Comparison of ENCODE assay signal across 8 cellular contexts in the genomic region with DNA sequence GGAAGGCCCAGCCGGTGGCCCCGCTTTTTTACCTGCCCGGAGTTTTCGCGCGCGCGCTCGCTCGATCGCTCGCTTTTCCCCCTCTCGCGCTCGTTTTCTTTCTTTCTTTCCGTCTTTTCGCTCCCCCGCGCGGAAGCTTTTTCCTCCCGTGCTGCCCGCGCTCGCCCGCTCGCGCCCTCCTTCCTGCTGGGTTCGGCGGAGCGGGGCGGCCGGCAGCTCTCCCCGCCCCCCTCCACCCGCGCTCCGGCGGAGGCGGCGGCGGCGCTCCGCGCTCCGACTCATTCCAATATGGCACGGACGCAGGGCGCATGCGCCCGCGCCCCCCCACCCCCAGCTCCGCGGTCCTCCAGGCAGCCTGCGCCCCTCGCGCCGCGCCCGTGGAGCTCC. TPM values are rescaled to one million over a fixed set of nuclear protein-coding genes. Genes with fewer than 3 reads are reported as not detected.
A peak's percentile ranks its signal among the peaks of the same experiment; 100 is the strongest.
DNase-seq lines count a peak whose midpoint lies in the region; ATAC-seq and TF ChIP-seq lines count a peak whose summit lies in the region.

A gene with protein sequence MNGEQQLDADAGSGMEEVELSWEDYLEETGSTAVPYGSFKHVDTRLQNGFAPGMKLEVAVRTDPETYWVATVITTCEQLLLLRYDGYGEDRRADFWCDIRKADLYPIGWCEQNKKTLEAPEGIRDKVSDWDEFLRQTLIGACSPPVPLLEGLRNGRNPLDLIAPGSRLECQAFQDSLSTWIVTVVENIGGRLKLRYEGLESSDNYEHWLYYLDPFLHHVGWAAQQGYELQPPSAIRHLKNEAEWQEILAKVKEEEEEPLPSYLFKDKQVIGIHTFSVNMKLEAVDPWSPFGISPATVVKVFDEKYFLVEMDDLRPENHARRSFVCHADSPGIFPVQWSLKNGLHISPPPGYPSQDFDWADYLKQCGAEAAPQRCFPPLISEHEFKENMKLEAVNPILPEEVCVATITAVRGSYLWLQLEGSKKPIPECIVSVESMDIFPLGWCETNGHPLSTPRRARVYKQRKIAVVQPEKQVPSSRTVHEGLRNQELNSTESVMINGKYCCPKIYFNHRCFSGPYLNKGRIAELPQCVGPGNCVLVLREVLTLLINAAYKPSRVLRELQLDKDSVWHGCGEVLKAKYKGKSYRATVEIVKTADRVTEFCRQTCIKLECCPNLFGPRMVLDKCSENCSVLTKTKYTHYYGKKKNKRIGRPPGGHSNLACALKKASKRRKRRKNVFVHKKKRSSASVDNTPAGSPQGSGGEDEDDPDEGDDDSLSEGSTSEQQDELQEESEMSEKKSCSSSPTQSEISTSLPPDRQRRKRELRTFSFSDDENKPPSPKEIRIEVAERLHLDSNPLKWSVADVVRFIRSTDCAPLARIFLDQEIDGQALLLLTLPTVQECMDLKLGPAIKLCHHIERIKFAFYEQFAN (minus strand): TSS at position 290 of the 387 bp plus-strand sequence. CDS start 76,945 bp downstream, outside the sequence.

- peak within 1 kb of the TSS; percentile 75 for H3K27ac ChIP-seq in CD4-positive, alpha-beta memory T cell (ENCODE audit: low read depth, low read length)
- peak within 1 kb of the TSS; percentile 95 for H3K27ac ChIP-seq in left ventricle myocardium inferior (replicated peaks)
- H3K27ac ChIP-seq in upper lobe of right lung: peak within 1 kb of the TSS; percentile 87

- no peaks in the 10 kb centered on the region for H3K36me3 ChIP-seq in CD4-positive, alpha-beta memory T cell (ENCODE audit: insufficient read depth, low read length)
- H3K36me3 ChIP-seq in left ventricle myocardium inferior (no peaks in the 10 kb centered on the region), upper lobe of right lung (no peaks in the 10 kb centered on the region)

- POLR2A ChIA-PET in CD4-positive, alpha-beta memory T cell (lab: Charles Lee; ENCODE audit: partially characterized antibody): interaction anchor here (0.6 to 6.7 kb wide), 30 partner anchors 9 to 510 kb away, joined by 3 to 143 read pairs (median 4); a partner anchor contains a TSS

- ATAC-seq in GM19372 (IDR thresholded peaks at IDR 0.05; ENCODE audit: low read depth, unreplicated experiment) (peak; percentile 49), HG03565 (IDR thresholded peaks at IDR 0.05; ENCODE audit: unreplicated experiment) (peak; percentile 29), upper lobe of right lung (peak; percentile 85)
- ATAC-seq in activated naive CD8-positive, alpha-beta T cell treated with anti-CD3 and anti-CD28 coated beads, Interleukin-2, amount 50 U/mL, for 24 hours: peak; percentile 37

- H3K9me3 Mint-ChIP-seq in CD4-positive, alpha-beta memory T cell: peaks cover 0 to 4% (median 0%) of the 10 kb centered on the region in 8 donors
- H3K9me3 Mint-ChIP-seq in activated naive CD8-positive, alpha-beta T cell treated with anti-CD3 and anti-CD28 coated beads, Interleukin-2, amount 50 U/mL, for 24 hours: no peaks in the 10 kb centered on the region
- no peaks in the 10 kb centered on the region for H3K9me3 Mint-ChIP-seq in progenitor cell of endocrine pancreas (ENCODE audit: low read depth)

- H3K9me3 ChIP-seq in CD4-positive, alpha-beta memory T cell (ENCODE audit: control insufficient read depth in 1 of 2, low read length in 2 of 2): no peaks in the 10 kb centered on the region
- no peaks in the 10 kb centered on the region for H3K9me3 ChIP-seq in left ventricle myocardium inferior (replicated peaks)
- H3K9me3 ChIP-seq in upper lobe of right lung: no peaks in the 10 kb centered on the region

- peaks cover 45% of the 10 kb centered on the region for H3K4me1 ChIP-seq in CD4-positive, alpha-beta memory T cell (ENCODE audit: insufficient read depth, low read length)
- H3K4me1 ChIP-seq in left ventricle myocardium inferior: peaks cover 43% of the 10 kb centered on the region
- H3K4me1 ChIP-seq in upper lobe of right lung: peaks cover 9% of the 10 kb centered on the region

- DNase-seq in CD4-positive, alpha-beta memory T cell: peak; percentile 71 to 80 (median 73)
- DNase-seq in SKM-1 (lab: John Stamatoyannopoulos, UW; ENCODE audit: unreplicated experiment) (peak; percentile 13), left ventricle myocardium inferior (peak; percentile 70), progenitor cell of endocrine pancreas (ENCODE audit: low spot score, unreplicated experiment) (peak; percentile 57), upper lobe of right lung (peak; percentile 90)
- DNase-seq in activated naive CD8-positive, alpha-beta T cell treated with anti-CD3 and anti-CD28 coated beads, Interleukin-2, amount 50 U/mL, for 24 hours: peak; percentile 80

- TF ChIP-seq CTCF in left ventricle myocardium inferior (IDR thresholded peaks at IDR 0.05; ENCODE audit: borderline replicate concordance) (no peak), progenitor cell of endocrine pancreas (IDR thresholded peaks at IDR 0.05; ENCODE audit: unreplicated experiment) (no peak), upper lobe of right lung (IDR thresholded peaks at IDR 0.05) (no peak)

- H3K4me3 Mint-ChIP-seq in CD4-positive, alpha-beta memory T cell: peak within 1 kb of the TSS; percentile 97 to 99 (median 98)
- peak within 1 kb of the TSS; percentile 89 for H3K4me3 Mint-ChIP-seq in activated naive CD8-positive, alpha-beta T cell treated with anti-CD3 and anti-CD28 coated beads, Interleukin-2, amount 50 U/mL, for 24 hours
- H3K4me3 Mint-ChIP-seq in progenitor cell of endocrine pancreas (ENCODE audit: low read depth): peak within 1 kb of the TSS; percentile 90

- CTCF ChIA-PET in CD4-positive, alpha-beta memory T cell (lab: Charles Lee; ENCODE audit: partially characterized antibody): interaction anchor here (0.7 to 2.0 kb wide), 9 partner anchors 10 to 111 kb away, joined by 3 to 11 read pairs (median 4); no protein-coding TSS in a partner anchor

- intact Hi-C loops in CD4-positive, alpha-beta memory T cell (cut with micrococcal nuclease): loop anchor here (1.0 to 2.0 kb wide), 5 partner anchors 15 to 361 kb away; a partner anchor contains a TSS
- intact Hi-C loops in left ventricle myocardium inferior (cut with micrococcal nuclease): no loop called here
- intact Hi-C loops in upper lobe of right lung (cut with DNase I): no loop called here

- H3K4me3 ChIP-seq in CD4-positive, alpha-beta memory T cell (ENCODE audit: low read length in 2 of 2): peak within 1 kb of the TSS; percentile 42 to 94
- H3K4me3 ChIP-seq in left ventricle myocardium inferior: peak within 1 kb of the TSS; percentile 97
- H3K4me3 ChIP-seq in upper lobe of right lung: peak within 1 kb of the TSS; percentile 96

- peaks cover 0 to 13% of the 10 kb centered on the region in 2 donors for H3K36me3 Mint-ChIP-seq in CD4-positive, alpha-beta memory T cell
- peaks cover 3% of the 10 kb centered on the region for H3K36me3 Mint-ChIP-seq in activated naive CD8-positive, alpha-beta T cell treated with anti-CD3 and anti-CD28 coated beads, Interleukin-2, amount 50 U/mL, for 24 hours (ENCODE audit: low read depth)
- H3K36me3 Mint-ChIP-seq in progenitor cell of endocrine pancreas (ENCODE audit: insufficient read depth): no peaks in the 10 kb centered on the region

- H3K27ac Mint-ChIP-seq in CD4-positive, alpha-beta memory T cell: peak within 1 kb of the TSS; percentile 98 to 100 (median 99)
- peak within 1 kb of the TSS; percentile 93 for H3K27ac Mint-ChIP-seq in activated naive CD8-positive, alpha-beta T cell treated with anti-CD3 and anti-CD28 coated beads, Interleukin-2, amount 50 U/mL, for 24 hours
- H3K27ac Mint-ChIP-seq in progenitor cell of endocrine pancreas: peak within 1 kb of the TSS; percentile 97

- peaks cover 0 to 1% of the 10 kb centered on the region in 2 donors for H3K27me3 Mint-ChIP-seq in CD4-positive, alpha-beta memory T cell
- H3K27me3 Mint-ChIP-seq in activated naive CD8-positive, alpha-beta T cell treated with anti-CD3 and anti-CD28 coated beads, Interleukin-2, amount 50 U/mL, for 24 hours: no peaks in the 10 kb centered on the region
- H3K27me3 Mint-ChIP-seq in progenitor cell of endocrine pancreas: peaks cover 31% of the 10 kb centered on the region

- peaks cover 27 to 51% (median 38%) of the 10 kb centered on the region in 4 donors for H3K4me1 Mint-ChIP-seq in CD4-positive, alpha-beta memory T cell
- H3K4me1 Mint-ChIP-seq in activated naive CD8-positive, alpha-beta T cell treated with anti-CD3 and anti-CD28 coated beads, Interleukin-2, amount 50 U/mL, for 24 hours: peaks cover 41% of the 10 kb centered on the region
- H3K4me1 Mint-ChIP-seq in progenitor cell of endocrine pancreas (ENCODE audit: low read depth): peaks cover 16% of the 10 kb centered on the region

- no peaks in the 10 kb centered on the region for H3K27me3 ChIP-seq in CD4-positive, alpha-beta memory T cell (ENCODE audit: insufficient read depth, low read length)
- no peaks in the 10 kb centered on the region for H3K27me3 ChIP-seq in left ventricle myocardium inferior (ENCODE audit: low read depth)
- H3K27me3 ChIP-seq in upper lobe of right lung: no peaks in the 10 kb centered on the region

RNA-seq across cellular contexts. Expression of the gene that starts here (rescaled TPM):
- 10 to 100 TPM; 49.3 to 50.8 TPM for total RNA-seq in CD4-positive, alpha-beta memory T cell
- polyA plus RNA-seq in CD4-positive, alpha-beta memory T cell: 10 to 100 TPM; 19.8 to 27.8 TPM
- total RNA-seq in left ventricle myocardium inferior (15.9 TPM), progenitor cell of endocrine pancreas (19.7 and 20.5 TPM in 2 replicates), upper lobe of right lung (17.2 TPM)

Comparison
In these comparisons a context has a peak if more than half of its experiments do, and no peak if none do; other contexts are left out.
1. Peak in every context shown above with its lines: DNase-seq, ATAC-seq, H3K4me3 ChIP-seq and H3K27ac ChIP-seq.
2. DNase-seq: peak in every context shown above with its lines; median percentile 90 in upper lobe of right lung; 80 in activated naive CD8-positive, alpha-beta T cell treated with anti-CD3 and anti-CD28 coated beads, Interleukin-2, amount 50 U/mL, for 24 hours; 73 in CD4-positive, alpha-beta memory T cell; 70 in left ventricle myocardium inferior; 57 in progenitor cell of endocrine pancreas; 13 in SKM-1.
3. ATAC-seq: peak in every context shown above with its lines; median percentile 85 in upper lobe of right lung; 49 in GM19372; 37 in activated naive CD8-positive, alpha-beta T cell treated with anti-CD3 and anti-CD28 coated beads, Interleukin-2, amount 50 U/mL, for 24 hours; 29 in HG03565.